In genomic region chr4:40550900-40551546, GRCh38 we compare ENCODE assay signal across 8 cellular contexts.
DNase-seq lines count a peak whose midpoint lies in the region; ATAC-seq and TF ChIP-seq lines count a peak whose summit lies in the region.

No MANE protein-coding gene starts in this region.

- no peak overlapping the region for H2AFZ ChIP-seq in PC-9

- intact Hi-C loops in PC-9 (cut with micrococcal nuclease; ENCODE audit: unreplicated experiment) (loop anchor here (2.0 kb wide), 1 partner anchor 122 kb away; no protein-coding TSS in a partner anchor), colonic mucosa (cut with DNase I) (loop anchor here (5.0 to 10.0 kb wide), 2 partner anchors 34 to 164 kb away; no protein-coding TSS in a partner anchor)

- BruUV-seq in PC-9 (replicated peaks; lab: Mats Ljungman, UMichigan), result no TSS peak

- peak overlapping the region; percentile 55 for H3K4me2 ChIP-seq in PC-9

- POLR2A ChIA-PET in PC-9 (lab: Charles Lee; ENCODE audit: unreplicated experiment), result no interaction called here

- H3K27me3 ChIP-seq in PC-9 (ENCODE audit: insufficient read depth, low read depth), result no peaks in the 10 kb centered on the region
- no peaks in the 10 kb centered on the region for H3K27me3 ChIP-seq in colonic mucosa
- no peaks in the 10 kb centered on the region for H3K27me3 ChIP-seq in mononuclear cell (ENCODE audit: insufficient read depth, low read length)

- H3K9me3 ChIP-seq in PC-9 (ENCODE audit: insufficient read depth, low read depth) (no peaks in the 10 kb centered on the region), colonic mucosa (no peaks in the 10 kb centered on the region), mononuclear cell (ENCODE audit: low read depth, low read length) (no peaks in the 10 kb centered on the region)

- H4K20me1 ChIP-seq in PC-9 (ENCODE audit: insufficient read depth), result no peaks in the 10 kb centered on the region

- peak; percentile 42; the same call in 1 of the 2 replicates for TF ChIP-seq CTCF in PC-9 (conservative IDR thresholded peaks at IDR 0.05)
- TF ChIP-seq CTCF in colonic mucosa (IDR thresholded peaks at IDR 0.05), result peak; percentile 15

- ATAC-seq in GM19395 (IDR thresholded peaks at IDR 0.05; ENCODE audit: unreplicated experiment) (peak; percentile 81), HG03439 (IDR thresholded peaks at IDR 0.05; ENCODE audit: unreplicated experiment) (peak; percentile 74)

- peak; percentile 22 for DNase-seq in DMS 273 (lab: John Stamatoyannopoulos, UW; ENCODE audit: unreplicated experiment)
- DNase-seq in DMS 273 treated with DMSO at 0.1 percent for 48 hours (lab: John Stamatoyannopoulos, UW), result no peak
- DNase-seq in PC-9, result peak; percentile 31 to 56
- peak; percentile 38 for DNase-seq in colonic mucosa
- no peak for DNase-seq in foreskin melanocyte

- peaks cover 97% of the 10 kb centered on the region for H3K79me2 ChIP-seq in PC-9 (ENCODE audit: low read depth)

- H3K4me3 ChIP-seq in PC-9 (no peak overlapping the region; the same call in 1 of the 2 replicates), colonic mucosa (peak overlapping the region; percentile 22), mononuclear cell (ENCODE audit: low read length) (peak overlapping the region; percentile 25)

- H3K36me3 ChIP-seq in PC-9 (ENCODE audit: low read depth) (peaks cover 15% of the 10 kb centered on the region), colonic mucosa (no peaks in the 10 kb centered on the region)

- no peaks in the 10 kb centered on the region for H3K9me2 ChIP-seq in PC-9 (ENCODE audit: insufficient read depth)

- CTCF ChIA-PET in PC-9 (lab: Charles Lee), result interaction anchor here (0.7 kb wide), 2 partner anchors 31 to 463 kb away, joined by 3 to 4 read pairs; no protein-coding TSS in a partner anchor

- H3K9ac ChIP-seq in colonic mucosa (ENCODE audit: low read depth in 2 of 2, low read length in 2 of 2), result peak overlapping the region in 1 of 2 donors; percentile 64

- peak overlapping the region; percentile 65 for H3K27ac ChIP-seq in PC-9
- peak overlapping the region; percentile 84 for H3K27ac ChIP-seq in colonic mucosa

- peaks cover 48% of the 10 kb centered on the region for H3F3A ChIP-seq in PC-9 (ENCODE audit: insufficient read depth, low read depth)

- H3K4me1 ChIP-seq in PC-9 (replicated peaks; ENCODE audit: insufficient read depth) (peaks cover 51% of the 10 kb centered on the region), colonic mucosa (peaks cover 10% of the 10 kb centered on the region), mononuclear cell (ENCODE audit: insufficient read depth, low read length) (peaks cover 68% of the 10 kb centered on the region)

Comparison
In these comparisons a context has a peak if more than half of its experiments do, and no peak if none do; other contexts are left out.
1. DNase-seq: peak in DMS 273 (single experiment), PC-9 (2 of 2) and colonic mucosa (single experiment); none in DMS 273 treated with DMSO at 0.1 percent for 48 hours (single experiment) and foreskin melanocyte (single experiment).